In the genomic region with DNA sequence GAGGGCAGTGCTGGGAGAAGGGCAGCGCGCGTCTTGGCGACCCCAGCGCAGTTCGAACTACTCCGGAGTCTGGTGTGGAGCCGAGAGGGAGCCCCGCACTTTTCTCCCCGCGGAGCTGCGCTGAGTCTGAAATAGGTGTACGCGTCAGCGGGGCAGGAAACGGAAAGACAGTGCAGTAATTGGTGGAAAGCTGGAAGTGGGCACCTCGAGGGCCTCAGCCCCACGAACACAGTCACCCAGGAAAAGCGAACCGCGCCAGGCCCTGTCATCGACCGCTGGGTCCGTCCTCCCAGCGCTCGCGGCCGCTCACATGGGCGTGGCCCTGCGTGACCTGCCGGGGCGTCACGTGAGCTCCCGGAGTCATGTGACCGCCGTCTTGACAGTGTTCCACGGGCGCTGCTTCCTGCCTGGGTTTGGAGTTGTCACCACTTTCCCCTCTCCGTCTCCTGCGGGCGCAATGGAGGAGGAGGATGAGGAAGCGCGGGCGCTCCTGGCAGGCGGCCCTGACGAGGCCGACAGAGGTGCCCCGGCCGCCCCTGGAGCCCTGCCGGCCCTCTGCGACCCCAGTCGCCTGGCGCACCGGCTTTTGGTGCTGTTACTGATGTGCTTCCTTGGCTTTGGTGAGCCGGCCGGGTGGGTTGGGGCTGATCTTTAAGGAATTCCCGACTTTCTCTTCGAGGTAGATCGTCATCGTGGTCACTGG, we compare ENCODE assay signal across 1 cellular context.
A peak's percentile ranks its signal among the peaks of the same experiment; 100 is the strongest.
TF ChIP-seq lines count a peak whose summit lies in the region.

A gene with protein sequence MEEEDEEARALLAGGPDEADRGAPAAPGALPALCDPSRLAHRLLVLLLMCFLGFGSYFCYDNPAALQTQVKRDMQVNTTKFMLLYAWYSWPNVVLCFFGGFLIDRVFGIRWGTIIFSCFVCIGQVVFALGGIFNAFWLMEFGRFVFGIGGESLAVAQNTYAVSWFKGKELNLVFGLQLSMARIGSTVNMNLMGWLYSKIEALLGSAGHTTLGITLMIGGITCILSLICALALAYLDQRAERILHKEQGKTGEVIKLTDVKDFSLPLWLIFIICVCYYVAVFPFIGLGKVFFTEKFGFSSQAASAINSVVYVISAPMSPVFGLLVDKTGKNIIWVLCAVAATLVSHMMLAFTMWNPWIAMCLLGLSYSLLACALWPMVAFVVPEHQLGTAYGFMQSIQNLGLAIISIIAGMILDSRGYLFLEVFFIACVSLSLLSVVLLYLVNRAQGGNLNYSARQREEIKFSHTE (plus strand): TSS at position 359 of the 703 bp plus-strand sequence. CDS start 99 bp downstream, at position 458.

TF ChIP-seq in K562, 482 proteins besides CTCF, POLR2A, EP300 and RAD21 (continued from another document and continues in another):
- TF ChIP-seq MXI1 (IDR thresholded peaks at IDR 0.05; ENCODE audit: low read depth, low read length) (peak; percentile 81), CAMTA2 (CRISPR knock-in tag; conservative IDR thresholded peaks at IDR 0.05) (no peak), DDX20 (tag; IDR thresholded peaks at IDR 0.05; ENCODE audit: low read depth) (no peak), PTRF (tag; IDR thresholded peaks at IDR 0.05) (no peak), ZNF146 (CRISPR knock-in tag; IDR thresholded peaks at IDR 0.05; ENCODE audit: unreplicated experiment) (no peak), ZNF561 (CRISPR knock-in tag; conservative IDR thresholded peaks at IDR 0.05) (no peak), MTA1 (IDR thresholded peaks at IDR 0.05; ENCODE audit: borderline replicate concordance) (no peak), DNMT1 (IDR thresholded peaks at IDR 0.05) (no peak), SRSF3 (IDR thresholded peaks at IDR 0.05; ENCODE audit: insufficient read depth, low read length) (no peak), PTTG1 (tag; IDR thresholded peaks at IDR 0.05; ENCODE audit: low read depth) (no peak), FOXK1 (CRISPR knock-in tag; IDR thresholded peaks at IDR 0.05; ENCODE audit: borderline replicate concordance) (0 out of 2 replicates have a peak, but pooled peaks have one; percentile 7), NFIX (CRISPR knock-in tag; IDR thresholded peaks at IDR 0.05; ENCODE audit: low read depth) (no peak), ZNF121 (CRISPR knock-in tag; conservative IDR thresholded peaks at IDR 0.05) (no peak), POLR2G (IDR thresholded peaks at IDR 0.05; ENCODE audit: low read depth, low read length) (peak; percentile 90), ZNF584 (CRISPR knock-in tag; IDR thresholded peaks at IDR 0.05; ENCODE audit: low read depth) (no peak), SPI1 (IDR thresholded peaks at IDR 0.05; ENCODE audit: borderline replicate concordance, low read depth, low read length) (no peak), THRAP3 (IDR thresholded peaks at IDR 0.05; ENCODE audit: borderline replicate concordance) (no peak), ZNF699 (CRISPR knock-in tag; IDR thresholded peaks at IDR 0.05; ENCODE audit: insufficient replicate concordance) (no peak)
- TF ChIP-seq, protein P1, sequence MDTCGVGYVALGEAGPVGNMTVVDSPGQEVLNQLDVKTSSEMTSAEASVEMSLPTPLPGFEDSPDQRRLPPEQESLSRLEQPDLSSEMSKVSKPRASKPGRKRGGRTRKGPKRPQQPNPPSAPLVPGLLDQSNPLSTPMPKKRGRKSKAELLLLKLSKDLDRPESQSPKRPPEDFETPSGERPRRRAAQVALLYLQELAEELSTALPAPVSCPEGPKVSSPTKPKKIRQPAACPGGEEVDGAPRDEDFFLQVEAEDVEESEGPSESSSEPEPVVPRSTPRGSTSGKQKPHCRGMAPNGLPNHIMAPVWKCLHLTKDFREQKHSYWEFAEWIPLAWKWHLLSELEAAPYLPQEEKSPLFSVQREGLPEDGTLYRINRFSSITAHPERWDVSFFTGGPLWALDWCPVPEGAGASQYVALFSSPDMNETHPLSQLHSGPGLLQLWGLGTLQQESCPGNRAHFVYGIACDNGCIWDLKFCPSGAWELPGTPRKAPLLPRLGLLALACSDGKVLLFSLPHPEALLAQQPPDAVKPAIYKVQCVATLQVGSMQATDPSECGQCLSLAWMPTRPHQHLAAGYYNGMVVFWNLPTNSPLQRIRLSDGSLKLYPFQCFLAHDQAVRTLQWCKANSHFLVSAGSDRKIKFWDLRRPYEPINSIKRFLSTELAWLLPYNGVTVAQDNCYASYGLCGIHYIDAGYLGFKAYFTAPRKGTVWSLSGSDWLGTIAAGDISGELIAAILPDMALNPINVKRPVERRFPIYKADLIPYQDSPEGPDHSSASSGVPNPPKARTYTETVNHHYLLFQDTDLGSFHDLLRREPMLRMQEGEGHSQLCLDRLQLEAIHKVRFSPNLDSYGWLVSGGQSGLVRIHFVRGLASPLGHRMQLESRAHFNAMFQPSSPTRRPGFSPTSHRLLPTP (IDR thresholded peaks at IDR 0.05; ENCODE audit: borderline replicate concordance, extremely low read depth, insufficient read length) = no peak
- TF ChIP-seq, protein P2, sequence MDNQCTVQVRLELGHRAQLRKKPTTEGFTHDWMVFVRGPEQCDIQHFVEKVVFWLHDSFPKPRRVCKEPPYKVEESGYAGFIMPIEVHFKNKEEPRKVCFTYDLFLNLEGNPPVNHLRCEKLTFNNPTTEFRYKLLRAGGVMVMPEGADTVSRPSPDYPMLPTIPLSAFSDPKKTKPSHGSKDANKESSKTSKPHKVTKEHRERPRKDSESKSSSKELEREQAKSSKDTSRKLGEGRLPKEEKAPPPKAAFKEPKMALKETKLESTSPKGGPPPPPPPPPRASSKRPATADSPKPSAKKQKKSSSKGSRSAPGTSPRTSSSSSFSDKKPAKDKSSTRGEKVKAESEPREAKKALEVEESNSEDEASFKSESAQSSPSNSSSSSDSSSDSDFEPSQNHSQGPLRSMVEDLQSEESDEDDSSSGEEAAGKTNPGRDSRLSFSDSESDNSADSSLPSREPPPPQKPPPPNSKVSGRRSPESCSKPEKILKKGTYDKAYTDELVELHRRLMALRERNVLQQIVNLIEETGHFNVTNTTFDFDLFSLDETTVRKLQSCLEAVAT (IDR thresholded peaks at IDR 0.05) = no peak
- TF ChIP-seq, protein P3, sequence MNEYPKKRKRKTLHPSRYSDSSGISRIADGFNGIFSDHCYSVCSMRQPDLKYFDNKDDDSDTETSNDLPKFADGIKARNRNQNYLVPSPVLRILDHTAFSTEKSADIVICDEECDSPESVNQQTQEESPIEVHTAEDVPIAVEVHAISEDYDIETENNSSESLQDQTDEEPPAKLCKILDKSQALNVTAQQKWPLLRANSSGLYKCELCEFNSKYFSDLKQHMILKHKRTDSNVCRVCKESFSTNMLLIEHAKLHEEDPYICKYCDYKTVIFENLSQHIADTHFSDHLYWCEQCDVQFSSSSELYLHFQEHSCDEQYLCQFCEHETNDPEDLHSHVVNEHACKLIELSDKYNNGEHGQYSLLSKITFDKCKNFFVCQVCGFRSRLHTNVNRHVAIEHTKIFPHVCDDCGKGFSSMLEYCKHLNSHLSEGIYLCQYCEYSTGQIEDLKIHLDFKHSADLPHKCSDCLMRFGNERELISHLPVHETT (CRISPR knock-in tag; conservative IDR thresholded peaks at IDR 0.05 in 1 of 2, IDR thresholded peaks at IDR 0.05 in 1 of 2) = peak in 1 of 2 experiments; percentile 42; a peak in 1 of 4 replicates
- TF ChIP-seq, protein P4, sequence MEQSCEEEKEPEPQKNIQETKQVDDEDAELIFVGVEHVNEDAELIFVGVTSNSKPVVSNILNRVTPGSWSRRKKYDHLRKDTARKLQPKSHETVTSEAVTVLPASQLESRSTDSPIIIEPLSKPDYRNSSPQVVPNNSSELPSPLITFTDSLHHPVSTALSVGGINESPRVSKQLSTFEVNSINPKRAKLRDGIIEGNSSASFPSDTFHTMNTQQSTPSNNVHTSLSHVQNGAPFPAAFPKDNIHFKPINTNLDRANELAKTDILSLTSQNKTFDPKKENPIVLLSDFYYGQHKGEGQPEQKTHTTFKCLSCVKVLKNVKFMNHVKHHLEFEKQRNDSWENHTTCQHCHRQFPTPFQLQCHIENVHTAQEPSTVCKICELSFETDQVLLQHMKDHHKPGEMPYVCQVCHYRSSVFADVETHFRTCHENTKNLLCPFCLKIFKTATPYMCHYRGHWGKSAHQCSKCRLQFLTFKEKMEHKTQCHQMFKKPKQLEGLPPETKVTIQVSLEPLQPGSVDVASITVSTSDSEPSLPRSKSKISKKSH (CRISPR knock-in tag; IDR thresholded peaks at IDR 0.05) = no peak
- TF ChIP-seq, protein P5, sequence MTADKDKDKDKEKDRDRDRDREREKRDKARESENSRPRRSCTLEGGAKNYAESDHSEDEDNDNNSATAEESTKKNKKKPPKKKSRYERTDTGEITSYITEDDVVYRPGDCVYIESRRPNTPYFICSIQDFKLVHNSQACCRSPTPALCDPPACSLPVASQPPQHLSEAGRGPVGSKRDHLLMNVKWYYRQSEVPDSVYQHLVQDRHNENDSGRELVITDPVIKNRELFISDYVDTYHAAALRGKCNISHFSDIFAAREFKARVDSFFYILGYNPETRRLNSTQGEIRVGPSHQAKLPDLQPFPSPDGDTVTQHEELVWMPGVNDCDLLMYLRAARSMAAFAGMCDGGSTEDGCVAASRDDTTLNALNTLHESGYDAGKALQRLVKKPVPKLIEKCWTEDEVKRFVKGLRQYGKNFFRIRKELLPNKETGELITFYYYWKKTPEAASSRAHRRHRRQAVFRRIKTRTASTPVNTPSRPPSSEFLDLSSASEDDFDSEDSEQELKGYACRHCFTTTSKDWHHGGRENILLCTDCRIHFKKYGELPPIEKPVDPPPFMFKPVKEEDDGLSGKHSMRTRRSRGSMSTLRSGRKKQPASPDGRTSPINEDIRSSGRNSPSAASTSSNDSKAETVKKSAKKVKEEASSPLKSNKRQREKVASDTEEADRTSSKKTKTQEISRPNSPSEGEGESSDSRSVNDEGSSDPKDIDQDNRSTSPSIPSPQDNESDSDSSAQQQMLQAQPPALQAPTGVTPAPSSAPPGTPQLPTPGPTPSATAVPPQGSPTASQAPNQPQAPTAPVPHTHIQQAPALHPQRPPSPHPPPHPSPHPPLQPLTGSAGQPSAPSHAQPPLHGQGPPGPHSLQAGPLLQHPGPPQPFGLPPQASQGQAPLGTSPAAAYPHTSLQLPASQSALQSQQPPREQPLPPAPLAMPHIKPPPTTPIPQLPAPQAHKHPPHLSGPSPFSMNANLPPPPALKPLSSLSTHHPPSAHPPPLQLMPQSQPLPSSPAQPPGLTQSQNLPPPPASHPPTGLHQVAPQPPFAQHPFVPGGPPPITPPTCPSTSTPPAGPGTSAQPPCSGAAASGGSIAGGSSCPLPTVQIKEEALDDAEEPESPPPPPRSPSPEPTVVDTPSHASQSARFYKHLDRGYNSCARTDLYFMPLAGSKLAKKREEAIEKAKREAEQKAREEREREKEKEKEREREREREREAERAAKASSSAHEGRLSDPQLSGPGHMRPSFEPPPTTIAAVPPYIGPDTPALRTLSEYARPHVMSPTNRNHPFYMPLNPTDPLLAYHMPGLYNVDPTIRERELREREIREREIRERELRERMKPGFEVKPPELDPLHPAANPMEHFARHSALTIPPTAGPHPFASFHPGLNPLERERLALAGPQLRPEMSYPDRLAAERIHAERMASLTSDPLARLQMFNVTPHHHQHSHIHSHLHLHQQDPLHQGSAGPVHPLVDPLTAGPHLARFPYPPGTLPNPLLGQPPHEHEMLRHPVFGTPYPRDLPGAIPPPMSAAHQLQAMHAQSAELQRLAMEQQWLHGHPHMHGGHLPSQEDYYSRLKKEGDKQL (CRISPR knock-in tag; IDR thresholded peaks at IDR 0.05; ENCODE audit: borderline replicate concordance) = no peak
- TF ChIP-seq, protein P6, sequence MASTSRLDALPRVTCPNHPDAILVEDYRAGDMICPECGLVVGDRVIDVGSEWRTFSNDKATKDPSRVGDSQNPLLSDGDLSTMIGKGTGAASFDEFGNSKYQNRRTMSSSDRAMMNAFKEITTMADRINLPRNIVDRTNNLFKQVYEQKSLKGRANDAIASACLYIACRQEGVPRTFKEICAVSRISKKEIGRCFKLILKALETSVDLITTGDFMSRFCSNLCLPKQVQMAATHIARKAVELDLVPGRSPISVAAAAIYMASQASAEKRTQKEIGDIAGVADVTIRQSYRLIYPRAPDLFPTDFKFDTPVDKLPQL (IDR thresholded peaks at IDR 0.05; ENCODE audit: extremely low read depth, insufficient read length) = no peak
- TF ChIP-seq, protein P7, sequence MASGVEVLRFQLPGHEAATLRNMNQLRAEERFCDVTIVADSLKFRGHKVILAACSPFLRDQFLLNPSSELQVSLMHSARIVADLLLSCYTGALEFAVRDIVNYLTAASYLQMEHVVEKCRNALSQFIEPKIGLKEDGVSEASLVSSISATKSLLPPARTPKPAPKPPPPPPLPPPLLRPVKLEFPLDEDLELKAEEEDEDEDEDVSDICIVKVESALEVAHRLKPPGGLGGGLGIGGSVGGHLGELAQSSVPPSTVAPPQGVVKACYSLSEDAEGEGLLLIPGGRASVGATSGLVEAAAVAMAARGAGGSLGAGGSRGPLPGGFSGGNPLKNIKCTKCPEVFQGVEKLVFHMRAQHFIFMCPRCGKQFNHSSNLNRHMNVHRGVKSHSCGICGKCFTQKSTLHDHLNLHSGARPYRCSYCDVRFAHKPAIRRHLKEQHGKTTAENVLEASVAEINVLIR (CRISPR knock-in tag; IDR thresholded peaks at IDR 0.05) = no peak
- TF ChIP-seq, protein P8, sequence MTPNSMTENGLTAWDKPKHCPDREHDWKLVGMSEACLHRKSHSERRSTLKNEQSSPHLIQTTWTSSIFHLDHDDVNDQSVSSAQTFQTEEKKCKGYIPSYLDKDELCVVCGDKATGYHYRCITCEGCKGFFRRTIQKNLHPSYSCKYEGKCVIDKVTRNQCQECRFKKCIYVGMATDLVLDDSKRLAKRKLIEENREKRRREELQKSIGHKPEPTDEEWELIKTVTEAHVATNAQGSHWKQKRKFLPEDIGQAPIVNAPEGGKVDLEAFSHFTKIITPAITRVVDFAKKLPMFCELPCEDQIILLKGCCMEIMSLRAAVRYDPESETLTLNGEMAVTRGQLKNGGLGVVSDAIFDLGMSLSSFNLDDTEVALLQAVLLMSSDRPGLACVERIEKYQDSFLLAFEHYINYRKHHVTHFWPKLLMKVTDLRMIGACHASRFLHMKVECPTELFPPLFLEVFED (CRISPR knock-in tag; conservative IDR thresholded peaks at IDR 0.05) = no peak
- TF ChIP-seq, protein P9, sequence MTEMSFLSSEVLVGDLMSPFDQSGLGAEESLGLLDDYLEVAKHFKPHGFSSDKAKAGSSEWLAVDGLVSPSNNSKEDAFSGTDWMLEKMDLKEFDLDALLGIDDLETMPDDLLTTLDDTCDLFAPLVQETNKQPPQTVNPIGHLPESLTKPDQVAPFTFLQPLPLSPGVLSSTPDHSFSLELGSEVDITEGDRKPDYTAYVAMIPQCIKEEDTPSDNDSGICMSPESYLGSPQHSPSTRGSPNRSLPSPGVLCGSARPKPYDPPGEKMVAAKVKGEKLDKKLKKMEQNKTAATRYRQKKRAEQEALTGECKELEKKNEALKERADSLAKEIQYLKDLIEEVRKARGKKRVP (CRISPR knock-in tag; IDR thresholded peaks at IDR 0.05) = no peak
